13 cellular contexts compared by ENCODE assay signal in the genomic region with DNA sequence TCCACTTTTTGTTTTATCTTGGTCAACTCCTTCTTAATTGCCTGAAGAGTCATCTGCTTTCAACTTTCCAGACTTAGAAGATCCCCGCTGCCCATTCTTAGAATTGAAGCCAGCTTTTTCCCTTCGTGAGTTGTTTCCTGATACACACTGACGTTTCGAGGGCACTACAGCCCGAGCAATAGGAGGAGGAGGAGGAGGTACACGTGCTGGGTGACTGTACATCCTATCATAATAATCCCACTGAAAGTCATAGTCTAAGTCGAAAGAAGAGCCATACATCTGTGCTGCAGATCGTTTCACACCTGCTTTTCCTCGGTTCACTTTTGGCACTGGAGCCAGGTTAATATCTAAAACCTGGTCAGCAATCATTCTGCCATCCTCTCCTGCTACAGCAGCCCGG.
DNase-seq lines count a peak whose midpoint lies in the region; ATAC-seq, FAIRE-seq and TF ChIP-seq lines count a peak whose summit lies in the region.
"Had no signal": no experiment of that assay in that cellular context is flagged by ENCODE, and none has a peak within 500 bp of the region (broad histone marks: within the 10 kb centered on the region; RNA-seq: fewer than 3 reads in every experiment).

No MANE protein-coding gene starts in this region.

- H3K27ac ChIP-seq in A549 = no peak overlapping the region
- H3K27ac ChIP-seq in GM23248 = no peak overlapping the region
- H3K27ac ChIP-seq: BLaER1 had no signal

- no peaks in the 10 kb centered on the region for H4K20me1 ChIP-seq in GM23248 (ENCODE audit: insufficient read depth)
- H4K20me1 ChIP-seq: BLaER1 had no signal

- in situ Hi-C loops in GM23248 (cut with MboI) = no loop called here

- FAIRE-seq in A549 (lab: Jason Lieb, UNC) = no peak
- FAIRE-seq: H54 had no signal

- H3K4me1 ChIP-seq in A549 = no peaks in the 10 kb centered on the region
- no peaks in the 10 kb centered on the region for H3K4me1 ChIP-seq in GM23248 (ENCODE audit: insufficient read depth)
- H3K4me1 ChIP-seq: BLaER1, Caco-2 had no signal

- H3K9me3 Mint-ChIP-seq in T-cell = peaks cover 3 to 31% (median 31%) of the 10 kb centered on the region in 3 donors

- no peaks in the 10 kb centered on the region for H3K79me2 ChIP-seq in GM23248 (ENCODE audit: insufficient read depth)

- no peak for TF ChIP-seq CTCF in A549 (IDR thresholded peaks at IDR 0.05)
- TF ChIP-seq CTCF in fibroblast of mammary gland (conservative IDR thresholded peaks at IDR 0.05; ENCODE audit: control insufficient read depth, insufficient read depth, low read depth, low read length) = no peak

- ATAC-seq in A549 (peak in 1 of 2 experiments; percentile 21; a peak in 1 of 6 replicates), T-cell (replicated peaks in 1 of 4) (no peak), HG02840 (IDR thresholded peaks at IDR 0.05; ENCODE audit: low FRiP score, unreplicated experiment) (no peak)
- ATAC-seq: HCT116 had no signal

- no peak for TF ChIP-seq POLR2A in A549 (IDR thresholded peaks at IDR 0.05; ENCODE audit: low read length)

- no peaks in the 10 kb centered on the region for H3F3A ChIP-seq in GM23248 (ENCODE audit: insufficient read depth)

- no peaks in the 10 kb centered on the region for H3K27me3 ChIP-seq in GM23248 (replicated peaks; ENCODE audit: insufficient read depth)
- H3K27me3 ChIP-seq: BLaER1 had no signal

- DNase-seq in A549 (ENCODE audit: low read depth in 1 of 2, low spot score in 1 of 2) (no peak), GM23248 (peak; percentile 28), NCI-H774 (lab: John Stamatoyannopoulos, UW) (peak; percentile 50), fibroblast of mammary gland (ENCODE audit: low read depth) (peak; percentile 42), T-cell (no peak), SHP77 treated with DMSO at 0.1 percent for 48 hours (lab: John Stamatoyannopoulos, UW) (no peak)
- DNase-seq: AML-193; Caco-2; CD8-positive, alpha-beta memory T cell had no signal

- CTCF ChIA-PET in A549 (lab: Yijun Ruan, JAX) = no interaction called here
- CTCF ChIA-PET in T-cell (lab: Charles Lee) = no interaction called here

- TF ChIP-seq EP300 in A549 (IDR thresholded peaks at IDR 0.05) = no peak

- H3K9ac ChIP-seq in GM23248 = no peak overlapping the region
- H3K9ac ChIP-seq: BLaER1 had no signal

- H3K27me3 Mint-ChIP-seq in T-cell = no peaks in the 10 kb centered on the region

- no peak overlapping the region for H3K27ac Mint-ChIP-seq in T-cell
- H3K27ac Mint-ChIP-seq: CD8-positive, alpha-beta memory T cell had no signal

- no peaks in the 10 kb centered on the region for H3K9me3 ChIP-seq in A549
- no peaks in the 10 kb centered on the region for H3K9me3 ChIP-seq in GM23248 (ENCODE audit: low read depth)
- H3K9me3 ChIP-seq: BLaER1, Caco-2 had no signal

- no peaks in the 10 kb centered on the region for H3K9me2 ChIP-seq in GM23248 (ENCODE audit: insufficient read depth)

- 0 out of 2 replicates have a peak overlapping the region, but pooled peaks have one; percentile 18 for H2AFZ ChIP-seq in GM23248

- H3K4me3 Mint-ChIP-seq in T-cell = no peak overlapping the region
- H3K4me3 Mint-ChIP-seq: CD8-positive, alpha-beta memory T cell had no signal

- no peaks in the 10 kb centered on the region for H3K36me3 ChIP-seq in GM23248 (ENCODE audit: low read depth)
- H3K36me3 ChIP-seq: BLaER1 had no signal

- H3K4me3 ChIP-seq in A549 (no peak overlapping the region), GM23248 (no peak overlapping the region), fibroblast of mammary gland (ENCODE audit: control insufficient read depth, low read depth, low read length) (no peak overlapping the region)
- H3K4me3 ChIP-seq: BLaER1 had no signal

- POLR2A ChIA-PET in A549 (lab: Yijun Ruan, JAX) (no interaction called here), T-cell (lab: Charles Lee) (no interaction called here)

- no peak for TF ChIP-seq RAD21 in A549 (conservative IDR thresholded peaks at IDR 0.05 in 1 of 2, IDR thresholded peaks at IDR 0.05 in 1 of 2)

- no peaks in the 10 kb centered on the region for H3K36me3 Mint-ChIP-seq in T-cell
- H3K36me3 Mint-ChIP-seq: CD8-positive, alpha-beta memory T cell had no signal

- H3K4me1 Mint-ChIP-seq in T-cell = no peaks in the 10 kb centered on the region
- H3K4me1 Mint-ChIP-seq: CD8-positive, alpha-beta memory T cell had no signal

- peak overlapping the region; percentile 19; the same call in 2 of the 3 replicates for H3K4me2 ChIP-seq in A549
- H3K4me2 ChIP-seq in GM23248 (ENCODE audit: unreplicated experiment) = no peak overlapping the region
- H3K4me2 ChIP-seq: BLaER1 had no signal

- WGBS in A549 (ENCODE audit: missing lambda C conversion rate) = 7% methylated on average over 10 of the region's 10 CpGs
- 17 to 18% methylated on average over 10 of the region's 10 CpGs for WGBS in GM23248 (ENCODE audit: low coverage in 1 of 2, low lambda C conversion rate in 2 of 2, missing lambda C conversion rate in 2 of 2), 2 experiments

TF ChIP-seq in A549, 52 proteins besides CTCF, POLR2A, EP300 and RAD21:
- TF ChIP-seq BHLHE40 (IDR thresholded peaks at IDR 0.05; ENCODE audit: low read depth, low read length) = no peak
- no peak for TF ChIP-seq ZFP36 (IDR thresholded peaks at IDR 0.05; ENCODE audit: borderline replicate concordance, partially characterized antibody)
- TF ChIP-seq MAFK (IDR thresholded peaks at IDR 0.05; ENCODE audit: partially characterized antibody) = no peak
- TF ChIP-seq HMGXB4 (CRISPR knock-in tag; IDR thresholded peaks at IDR 0.05; ENCODE audit: borderline replicate concordance) = no peak
- no peak for TF ChIP-seq HOXA7 (CRISPR knock-in tag; IDR thresholded peaks at IDR 0.05)
- TF ChIP-seq KDM1A (IDR thresholded peaks at IDR 0.05; ENCODE audit: low read depth) = no peak
- TF ChIP-seq MAZ (IDR thresholded peaks at IDR 0.05; ENCODE audit: borderline replicate concordance, low read depth, low read length) = no peak
- no peak for TF ChIP-seq CEBPB (IDR thresholded peaks at IDR 0.05)
- TF ChIP-seq CHD4 (IDR thresholded peaks at IDR 0.05; ENCODE audit: borderline replicate concordance) = no peak
- TF ChIP-seq FOSB (CRISPR knock-in tag; IDR thresholded peaks at IDR 0.05) = no peak
- no peak for TF ChIP-seq JUN (IDR thresholded peaks at IDR 0.05)
- TF ChIP-seq, protein P1, sequence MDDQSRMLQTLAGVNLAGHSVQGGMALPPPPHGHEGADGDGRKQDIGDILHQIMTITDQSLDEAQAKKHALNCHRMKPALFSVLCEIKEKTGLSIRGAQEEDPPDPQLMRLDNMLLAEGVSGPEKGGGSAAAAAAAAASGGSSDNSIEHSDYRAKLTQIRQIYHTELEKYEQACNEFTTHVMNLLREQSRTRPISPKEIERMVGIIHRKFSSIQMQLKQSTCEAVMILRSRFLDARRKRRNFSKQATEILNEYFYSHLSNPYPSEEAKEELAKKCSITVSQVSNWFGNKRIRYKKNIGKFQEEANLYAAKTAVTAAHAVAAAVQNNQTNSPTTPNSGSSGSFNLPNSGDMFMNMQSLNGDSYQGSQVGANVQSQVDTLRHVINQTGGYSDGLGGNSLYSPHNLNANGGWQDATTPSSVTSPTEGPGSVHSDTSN (IDR thresholded peaks at IDR 0.05) = no peak

Comparison
In these comparisons a context has a peak if more than half of its experiments do, and no peak if none do; other contexts are left out.
1. DNase-seq: peak in GM23248 (single experiment), NCI-H774 (single experiment) and fibroblast of mammary gland (single experiment); none in A549 (0 of 2), T-cell (0 of 34) and SHP77 treated with DMSO at 0.1 percent for 48 hours (single experiment).